In the genomic region with DNA sequence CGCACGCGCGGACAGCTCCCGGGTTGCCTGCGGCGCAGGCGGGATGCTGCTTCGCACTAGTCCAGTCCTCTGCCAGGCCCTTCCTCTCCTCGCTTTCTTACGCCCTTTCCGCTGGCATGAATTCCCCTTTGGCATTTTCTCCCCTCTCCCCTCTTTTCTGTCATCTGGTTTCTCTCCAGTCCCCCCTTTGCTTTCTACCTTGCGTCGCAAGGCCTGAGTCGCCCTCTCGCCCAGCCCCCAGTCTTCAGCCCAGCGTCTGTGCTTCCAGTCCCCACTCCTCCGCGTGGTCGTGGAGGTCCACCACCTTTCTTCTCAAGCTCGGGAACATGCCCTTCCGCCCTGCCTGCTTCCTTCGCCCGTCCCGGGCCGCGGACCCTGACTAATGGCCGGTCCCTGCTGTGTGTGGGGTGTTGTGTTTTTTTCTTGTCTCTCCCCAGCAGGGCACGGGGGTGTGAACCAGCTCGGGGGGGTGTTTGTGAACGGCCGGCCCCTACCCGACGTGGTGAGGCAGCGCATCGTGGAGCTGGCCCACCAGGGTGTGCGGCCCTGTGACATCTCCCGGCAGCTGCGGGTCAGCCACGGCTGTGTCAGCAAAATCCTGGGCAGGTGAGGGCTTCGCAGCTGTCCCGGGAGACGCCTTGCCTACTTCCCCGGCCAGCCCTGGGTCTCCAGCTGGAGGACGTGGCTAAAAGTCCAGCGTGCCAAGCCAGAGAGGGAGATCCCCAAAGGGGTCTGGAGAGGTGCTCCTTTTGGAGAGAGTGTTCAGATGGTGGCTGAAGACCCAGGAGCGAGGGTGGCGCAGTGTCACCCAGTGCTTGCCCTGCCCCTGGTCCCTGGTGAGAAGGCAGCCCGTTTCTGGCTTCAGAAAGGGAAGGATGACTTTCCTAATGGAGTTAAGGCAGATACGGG, we compare ENCODE assay signal across 2 cellular contexts.
TF ChIP-seq lines count a peak whose summit lies in the region.

No MANE protein-coding gene starts in this region.

TF ChIP-seq in A549, 52 proteins besides CTCF, POLR2A, EP300 and RAD21:
- TF ChIP-seq KDM5A (IDR thresholded peaks at IDR 0.05): no peak
- TF ChIP-seq MAFK (IDR thresholded peaks at IDR 0.05; ENCODE audit: partially characterized antibody): peak; percentile 25
- TF ChIP-seq, protein P1, sequence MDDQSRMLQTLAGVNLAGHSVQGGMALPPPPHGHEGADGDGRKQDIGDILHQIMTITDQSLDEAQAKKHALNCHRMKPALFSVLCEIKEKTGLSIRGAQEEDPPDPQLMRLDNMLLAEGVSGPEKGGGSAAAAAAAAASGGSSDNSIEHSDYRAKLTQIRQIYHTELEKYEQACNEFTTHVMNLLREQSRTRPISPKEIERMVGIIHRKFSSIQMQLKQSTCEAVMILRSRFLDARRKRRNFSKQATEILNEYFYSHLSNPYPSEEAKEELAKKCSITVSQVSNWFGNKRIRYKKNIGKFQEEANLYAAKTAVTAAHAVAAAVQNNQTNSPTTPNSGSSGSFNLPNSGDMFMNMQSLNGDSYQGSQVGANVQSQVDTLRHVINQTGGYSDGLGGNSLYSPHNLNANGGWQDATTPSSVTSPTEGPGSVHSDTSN (IDR thresholded peaks at IDR 0.05): no peak

TF ChIP-seq in H1, 55 proteins besides CTCF, POLR2A, EP300 and RAD21:
- peak; percentile 78 for TF ChIP-seq EZH2 (IDR thresholded peaks at IDR 0.05; ENCODE audit: low read depth, low read length, severe bottlenecking)
- TF ChIP-seq SAP30 (IDR thresholded peaks at IDR 0.05; ENCODE audit: insufficient read depth, insufficient replicate concordance, low read length): no peak
- TF ChIP-seq SP4 (IDR thresholded peaks at IDR 0.05; ENCODE audit: low read length): no peak
- TF ChIP-seq, protein P2, sequence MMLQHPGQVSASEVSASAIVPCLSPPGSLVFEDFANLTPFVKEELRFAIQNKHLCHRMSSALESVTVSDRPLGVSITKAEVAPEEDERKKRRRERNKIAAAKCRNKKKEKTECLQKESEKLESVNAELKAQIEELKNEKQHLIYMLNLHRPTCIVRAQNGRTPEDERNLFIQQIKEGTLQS (IDR thresholded peaks at IDR 0.05; ENCODE audit: insufficient read depth, low read depth, low read length): no peak
- no peak for TF ChIP-seq CREB1 (IDR thresholded peaks at IDR 0.05)
- TF ChIP-seq SUZ12 (IDR thresholded peaks at IDR 0.05; ENCODE audit: low read length): peak; percentile 53
- peak; percentile 77; the same call in 1 of the 2 replicates for TF ChIP-seq CBX8 (IDR thresholded peaks at IDR 0.05; ENCODE audit: borderline replicate concordance, low read depth, low read length)
- TF ChIP-seq NRF1 (IDR thresholded peaks at IDR 0.05; ENCODE audit: low read depth, low read length): no peak
- TF ChIP-seq TAF7 (optimal IDR thresholded peaks at IDR 0.05; ENCODE audit: borderline replicate concordance, low read depth, low read length): no peak
- 0 out of 2 replicates have a peak, but pooled peaks have one; percentile 20 for TF ChIP-seq SP1 (IDR thresholded peaks at IDR 0.05; ENCODE audit: low read depth, low read length)
- TF ChIP-seq TEAD4 (IDR thresholded peaks at IDR 0.05; ENCODE audit: low read depth, low read length): no peak
- TF ChIP-seq RXRA (IDR thresholded peaks at IDR 0.05; ENCODE audit: insufficient read depth, low read depth, low read length): no peak
- TF ChIP-seq CTBP2 (IDR thresholded peaks at IDR 0.05; ENCODE audit: borderline replicate concordance, insufficient read depth, insufficient read length, low read length): no peak
- peak; percentile 96 for TF ChIP-seq RNF2 (IDR thresholded peaks at IDR 0.05; ENCODE audit: borderline replicate concordance, low read depth, low read length, missing control alignments, poor library complexity, severe bottlenecking)
- no peak for TF ChIP-seq BACH1 (IDR thresholded peaks at IDR 0.05; ENCODE audit: low read length)
- no peak for TF ChIP-seq RFX5 (IDR thresholded peaks at IDR 0.05; ENCODE audit: borderline replicate concordance, low read depth, low read length)
